In genomic region chr11:76210920-76211851, GRCh38 we compare ENCODE assay signal across 1 cellular context.
TF ChIP-seq lines count a peak whose summit lies in the region.

No MANE protein-coding gene starts in this region.

TF ChIP-seq in H1, 55 proteins besides CTCF, POLR2A, EP300 and RAD21:
- TF ChIP-seq EZH2 (IDR thresholded peaks at IDR 0.05; ENCODE audit: low read depth, low read length, severe bottlenecking), result peak; percentile 78
- TF ChIP-seq SIN3A (conservative IDR thresholded peaks at IDR 0.05 in 1 of 2, IDR thresholded peaks at IDR 0.05 in 1 of 2; ENCODE audit: low read depth in 1 of 2, low read length in 2 of 2), result no peak
- TF ChIP-seq, protein P1, sequence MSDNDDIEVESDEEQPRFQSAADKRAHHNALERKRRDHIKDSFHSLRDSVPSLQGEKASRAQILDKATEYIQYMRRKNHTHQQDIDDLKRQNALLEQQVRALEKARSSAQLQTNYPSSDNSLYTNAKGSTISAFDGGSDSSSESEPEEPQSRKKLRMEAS (IDR thresholded peaks at IDR 0.05), result no peak
- TF ChIP-seq RFX5 (IDR thresholded peaks at IDR 0.05; ENCODE audit: borderline replicate concordance, low read depth, low read length), result no peak
- TF ChIP-seq ASH2L (IDR thresholded peaks at IDR 0.05; ENCODE audit: low read length), result no peak
- no peak for TF ChIP-seq SIRT6 (IDR thresholded peaks at IDR 0.05; ENCODE audit: low read length)
- no peak for TF ChIP-seq KDM1A (IDR thresholded peaks at IDR 0.05; ENCODE audit: borderline replicate concordance, low read length)
- TF ChIP-seq TEAD4 (IDR thresholded peaks at IDR 0.05; ENCODE audit: low read depth, low read length), result 0 out of 2 replicates have a peak, but pooled peaks have one; percentile 48
- TF ChIP-seq JUND (IDR thresholded peaks at IDR 0.05; ENCODE audit: low read length), result no peak
- TF ChIP-seq, protein P2, sequence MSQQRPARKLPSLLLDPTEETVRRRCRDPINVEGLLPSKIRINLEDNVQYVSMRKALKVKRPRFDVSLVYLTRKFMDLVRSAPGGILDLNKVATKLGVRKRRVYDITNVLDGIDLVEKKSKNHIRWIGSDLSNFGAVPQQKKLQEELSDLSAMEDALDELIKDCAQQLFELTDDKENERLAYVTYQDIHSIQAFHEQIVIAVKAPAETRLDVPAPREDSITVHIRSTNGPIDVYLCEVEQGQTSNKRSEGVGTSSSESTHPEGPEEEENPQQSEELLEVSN (IDR thresholded peaks at IDR 0.05), result no peak
- TF ChIP-seq SUZ12 (IDR thresholded peaks at IDR 0.05; ENCODE audit: low read length), result peak; percentile 84; the same call in 1 of the 2 replicates
- no peak for TF ChIP-seq GTF2F1 (IDR thresholded peaks at IDR 0.05; ENCODE audit: borderline replicate concordance, low read depth, low read length)
- TF ChIP-seq BACH1 (IDR thresholded peaks at IDR 0.05; ENCODE audit: low read length), result no peak
- no peak for TF ChIP-seq TAF1 (IDR thresholded peaks at IDR 0.05; ENCODE audit: low read depth, low read length)
- TF ChIP-seq POU5F1 (IDR thresholded peaks at IDR 0.05; ENCODE audit: low read depth, low read length), result no peak
- TF ChIP-seq RNF2 (IDR thresholded peaks at IDR 0.05; ENCODE audit: borderline replicate concordance, low read depth, low read length, missing control alignments, poor library complexity, severe bottlenecking), result no peak
- TF ChIP-seq CHD1 (IDR thresholded peaks at IDR 0.05; ENCODE audit: low read depth, low read length), result no peak
- no peak for TF ChIP-seq FOSL1 (IDR thresholded peaks at IDR 0.05; ENCODE audit: insufficient read depth, low read depth, low read length)
- TF ChIP-seq SP2 (IDR thresholded peaks at IDR 0.05; ENCODE audit: low read length), result no peak
- peak; percentile 13; the same call in 1 of the 2 replicates for TF ChIP-seq CREB1 (IDR thresholded peaks at IDR 0.05)
- TF ChIP-seq TCF12 (IDR thresholded peaks at IDR 0.05; ENCODE audit: low read depth, low read length), result no peak
- peak in 1 of 2 experiments; percentile 60; a peak in 1 of 4 replicates for TF ChIP-seq HDAC2 (IDR thresholded peaks at IDR 0.05; ENCODE audit: borderline replicate concordance in 1 of 2, low read depth in 2 of 2, low read length in 2 of 2)
- TF ChIP-seq SIX5 (IDR thresholded peaks at IDR 0.05; ENCODE audit: low read depth, low read length), result no peak
- no peak for TF ChIP-seq NANOG (IDR thresholded peaks at IDR 0.05; ENCODE audit: insufficient read depth, low read depth, low read length, poor library complexity, severe bottlenecking)
- TF ChIP-seq SAP30 (IDR thresholded peaks at IDR 0.05; ENCODE audit: insufficient read depth, insufficient replicate concordance, low read length), result no peak
